Comparison of ENCODE assay signal across 8 cellular contexts in genomic region chr2:37344453-37345361, GRCh38. TPM values are rescaled to one million over a fixed set of nuclear protein-coding genes. Genes with fewer than 3 reads are reported as not detected.
DNase-seq lines count a peak whose midpoint lies in the region; ATAC-seq and TF ChIP-seq lines count a peak whose summit lies in the region.

Gene QPCT, plus strand, starts transcription at chr2:37344630. Its CDS starts 102 bp downstream, at chr2:37344732.

- no peak within 1 kb of the TSS for H3K27ac ChIP-seq in foreskin keratinocyte

- peak within 1 kb of the TSS; percentile 28 for H3K27ac Mint-ChIP-seq in activated T-helper 17 cell treated with anti-CD3 and anti-CD28 coated beads, Interleukin-2, amount 50 U/mL, for 72 hours

- peak; percentile 82 for ATAC-seq in activated T-helper 17 cell treated with anti-CD3 and anti-CD28 coated beads, Interleukin-2, amount 50 U/mL, for 72 hours (replicated peaks)
- ATAC-seq in foreskin keratinocyte (peak; percentile 72), omental fat pad (ENCODE audit: low FRiP score) (peak; percentile 46), HG02970 (IDR thresholded peaks at IDR 0.05; ENCODE audit: low FRiP score, unreplicated experiment) (no peak)

- DNase-seq in AG08395 (ENCODE audit: low spot score): peak; percentile 69
- DNase-seq in GM20000 (ENCODE audit: low spot score): peak; percentile 82
- peak; percentile 44 to 83 for DNase-seq in NCI-H526 (lab: John Stamatoyannopoulos, UW)
- DNase-seq in foreskin keratinocyte: no peak
- no peak for DNase-seq in omental fat pad (ENCODE audit: low spot score)
- peak; percentile 61 for DNase-seq in ureter (ENCODE audit: low spot score)

- H3K36me3 Mint-ChIP-seq in activated T-helper 17 cell treated with anti-CD3 and anti-CD28 coated beads, Interleukin-2, amount 50 U/mL, for 72 hours (ENCODE audit: low read depth): no peaks in the 10 kb centered on the region

- peaks cover 3% of the 10 kb centered on the region for H3K4me1 ChIP-seq in foreskin keratinocyte

- no peaks in the 10 kb centered on the region for H3K9me3 Mint-ChIP-seq in activated T-helper 17 cell treated with anti-CD3 and anti-CD28 coated beads, Interleukin-2, amount 50 U/mL, for 72 hours

- H3K4me1 Mint-ChIP-seq in activated T-helper 17 cell treated with anti-CD3 and anti-CD28 coated beads, Interleukin-2, amount 50 U/mL, for 72 hours: peaks cover 6% of the 10 kb centered on the region

- peak within 1 kb of the TSS; percentile 71 for H3K4me3 Mint-ChIP-seq in activated T-helper 17 cell treated with anti-CD3 and anti-CD28 coated beads, Interleukin-2, amount 50 U/mL, for 72 hours

- H3K27me3 ChIP-seq in foreskin keratinocyte: no peaks in the 10 kb centered on the region

- TF ChIP-seq CTCF in GM20000 (IDR thresholded peaks at IDR 0.05; ENCODE audit: extremely low read depth, missing control alignments) (no peak), foreskin keratinocyte (conservative IDR thresholded peaks at IDR 0.05) (no peak), omental fat pad (IDR thresholded peaks at IDR 0.05) (no peak)

- peaks cover 9% of the 10 kb centered on the region for H3K27me3 Mint-ChIP-seq in activated T-helper 17 cell treated with anti-CD3 and anti-CD28 coated beads, Interleukin-2, amount 50 U/mL, for 72 hours

RNA-seq across cellular contexts. Expression of gene QPCT, which starts in this region (rescaled TPM):
- under 1 TPM; 0.53 to 0.71 TPM for total RNA-seq in activated T-helper 17 cell treated with anti-CD3 and anti-CD28 coated beads, Interleukin-2, amount 50 U/mL, for 72 hours
- total RNA-seq in foreskin keratinocyte: 5.9 and 6.6 TPM in 2 replicates
- polyA plus RNA-seq in foreskin keratinocyte: 4.0 and 6.4 TPM in 2 replicates
- total RNA-seq in omental fat pad: 10 to 100 TPM in 1 of 4 donors, 1 to 10 TPM in 3; 1.9 to 10.9 (median 5.3) TPM
- total RNA-seq in ureter: 23.6 TPM

Comparison
In these comparisons a context has a peak if more than half of its experiments do, and no peak if none do; other contexts are left out.
1. Peak in ATAC-seq in activated T-helper 17 cell treated with anti-CD3 and anti-CD28 coated beads, Interleukin-2, amount 50 U/mL, for 72 hours; RNA of the gene not detected or under 1 TPM.
2. DNase-seq: peak in AG08395 (single experiment), GM20000 (single experiment), NCI-H526 (2 of 2) and ureter (single experiment); none in foreskin keratinocyte (0 of 2) and omental fat pad (single experiment).